ENCODE assay signal across 8 cellular contexts in genomic region chr11:128502736-128503135, GRCh38.
A peak's percentile ranks its signal among the peaks of the same experiment; 100 is the strongest.
DNase-seq lines count a peak whose midpoint lies in the region; ATAC-seq and TF ChIP-seq lines count a peak whose summit lies in the region.

No MANE protein-coding gene starts in this region.

- peak overlapping the region; percentile 98 for H3K27ac ChIP-seq in GM23248
- H3K27ac ChIP-seq in esophagus squamous epithelium: peak overlapping the region in 3 of 4 donors; percentile 8 to 69 (median 61)

- DNase-seq in GM23248 (peak; percentile 93), esophagus squamous epithelium (lab: John Stamatoyannopoulos, UW) (no peak), skeletal muscle cell (ENCODE audit: low read depth) (peak; percentile 79), RKO (ENCODE audit: low spot score) (no peak), NCI-H1092 treated with DMSO at 0.1 percent for 48 hours (lab: John Stamatoyannopoulos, UW) (no peak), HT-29 (ENCODE audit: low spot score) (no peak)

- H3F3A ChIP-seq in GM23248 (ENCODE audit: insufficient read depth): peaks cover 85% of the 10 kb centered on the region

- H3K9me2 ChIP-seq in GM23248 (ENCODE audit: insufficient read depth): no peaks in the 10 kb centered on the region

- intact Hi-C loops in esophagus squamous epithelium (cut with DNase I): no loop called here

- peak overlapping the region; percentile 63 for H3K4me2 ChIP-seq in GM23248 (ENCODE audit: unreplicated experiment)

- H3K36me3 ChIP-seq in GM23248 (ENCODE audit: low read depth) (peaks cover 6% of the 10 kb centered on the region; the same call in 1 of the 2 replicates), esophagus squamous epithelium (no peaks in the 10 kb centered on the region)

- H3K4me3 ChIP-seq in GM23248 (peak overlapping the region; percentile 11), esophagus squamous epithelium (no peak overlapping the region), skeletal muscle cell (ENCODE audit: low read depth, low read length) (no peak overlapping the region)

- TF ChIP-seq CTCF in esophagus squamous epithelium (IDR thresholded peaks at IDR 0.05): no peak

- WGBS in GM23248 (ENCODE audit: low coverage in 1 of 2, low lambda C conversion rate in 2 of 2, missing lambda C conversion rate in 2 of 2), 2 experiments: 13 to 20% methylated on average over 4 of the region's 4 CpGs
- WGBS in esophagus squamous epithelium, 2 donors: 34 to 36% methylated on average over 4 of the region's 4 CpGs

- no peak for TF ChIP-seq POLR2A in esophagus squamous epithelium (IDR thresholded peaks at IDR 0.05)

- H3K9ac ChIP-seq in GM23248: peak overlapping the region; percentile 72

- no peaks in the 10 kb centered on the region for H3K27me3 ChIP-seq in GM23248 (replicated peaks; ENCODE audit: insufficient read depth)
- H3K27me3 ChIP-seq in esophagus squamous epithelium: no peaks in the 10 kb centered on the region

- ATAC-seq in SK-N-SH treated with all-trans-retinoic acid at 6 μM for 48 hours (peak; percentile 52), GM18519 (IDR thresholded peaks at IDR 0.05; ENCODE audit: low FRiP score, unreplicated experiment) (no peak)

- peaks cover 96% of the 10 kb centered on the region for H3K79me2 ChIP-seq in GM23248 (ENCODE audit: insufficient read depth)

- in situ Hi-C loops in GM23248 (cut with MboI): loop anchor here (25.0 kb wide), 1 partner anchor 465 kb away; no protein-coding TSS in a partner anchor

- peaks cover 95% of the 10 kb centered on the region for H3K4me1 ChIP-seq in GM23248 (ENCODE audit: insufficient read depth)
- H3K4me1 ChIP-seq in esophagus squamous epithelium: peaks cover 19 to 100% (median 58%) of the 10 kb centered on the region in 3 donors

- no peak overlapping the region for H2AFZ ChIP-seq in GM23248

- H3K9me3 ChIP-seq in GM23248 (ENCODE audit: low read depth) (no peaks in the 10 kb centered on the region), esophagus squamous epithelium (no peaks in the 10 kb centered on the region)

- 0 out of 2 replicates have a peak, but pooled peaks cover 7% of the 10 kb centered on the region for H4K20me1 ChIP-seq in GM23248 (ENCODE audit: insufficient read depth)

TF ChIP-seq in SK-N-SH treated with all-trans-retinoic acid at 6 μM for 48 hours, 23 proteins besides CTCF, POLR2A, EP300 and RAD21:
- TF ChIP-seq ISL1 (CRISPR knock-in tag; IDR thresholded peaks at IDR 0.05): 0 out of 2 replicates have a peak, but pooled peaks have one; percentile 6
- TF ChIP-seq BACH2 (CRISPR knock-in tag; IDR thresholded peaks at IDR 0.05; ENCODE audit: borderline replicate concordance): no peak
- TF ChIP-seq CSRNP3 (CRISPR knock-in tag; IDR thresholded peaks at IDR 0.05): no peak

Comparison
In these comparisons a context has a peak if more than half of its experiments do, and no peak if none do; other contexts are left out.
1. DNase-seq: peak in GM23248 (single experiment) and skeletal muscle cell (single experiment); none in esophagus squamous epithelium (single experiment), RKO (single experiment), NCI-H1092 treated with DMSO at 0.1 percent for 48 hours (single experiment) and HT-29 (single experiment).